20 cellular contexts compared by ENCODE assay signal in genomic region chr21:31914472-31914871, GRCh38.
"Had no signal": no experiment of that assay in that cellular context is flagged by ENCODE, and none has a peak within 500 bp of the region (broad histone marks: within the 10 kb centered on the region; RNA-seq: fewer than 3 reads in every experiment).

No MANE protein-coding gene starts in this region.

- H3K27ac Mint-ChIP-seq: activated naive CD4-positive, alpha-beta T cell treated with anti-CD3 and anti-CD28 coated beads, Interleukin-2, amount 50 U/mL, for 72 hours; activated T-helper 1 cell treated with anti-CD3 and anti-CD28 coated beads, Interleukin-12 subunit alpha, Interleukin-12 subunit beta, Interleukin-2, Interleukin-4 antibody, amounts not matched to agents 30 ng/mL and 10 ng/mL and 1 ng/mL, durations not matched to agents 14 hours and 24 hours and 36 hours; naive thymus-derived CD4-positive, alpha-beta T cell; T-helper 1 cell treated with Interleukin-12 subunit alpha and Interleukin-12 subunit beta and Interleukin-4 antibody, amounts not matched to agents 30 μg/mL and 1 μg/mL, for 36 hours had no signal

- H3K4me3 Mint-ChIP-seq: activated T-helper 1 cell treated with anti-CD3 and anti-CD28 coated beads, Interleukin-12 subunit alpha, Interleukin-12 subunit beta, Interleukin-2, Interleukin-4 antibody, amounts not matched to agents 30 ng/mL and 10 ng/mL and 1 ng/mL, durations not matched to agents 14 hours and 24 hours and 36 hours; naive thymus-derived CD4-positive, alpha-beta T cell; T-helper 1 cell treated with Interleukin-12 subunit alpha and Interleukin-12 subunit beta and Interleukin-4 antibody, amounts not matched to agents 30 μg/mL and 1 μg/mL, for 36 hours had no signal

- H3K9me3 Mint-ChIP-seq: activated naive CD4-positive, alpha-beta T cell treated with anti-CD3 and anti-CD28 coated beads, Interleukin-2, amount 50 U/mL, for 72 hours; activated T-helper 1 cell treated with anti-CD3 and anti-CD28 coated beads, Interleukin-12 subunit alpha, Interleukin-12 subunit beta, Interleukin-2, Interleukin-4 antibody, amounts not matched to agents 30 ng/mL and 10 ng/mL and 1 ng/mL, durations not matched to agents 14 hours and 24 hours and 36 hours; T-helper 1 cell treated with Interleukin-12 subunit alpha and Interleukin-12 subunit beta and Interleukin-4 antibody, amounts not matched to agents 30 μg/mL and 1 μg/mL, for 36 hours had no signal

- H3K27ac ChIP-seq: adrenal gland, left lung, neutrophil, parathyroid adenoma, spleen had no signal

- ATAC-seq: activated naive CD4-positive, alpha-beta T cell treated with anti-CD3 and anti-CD28 coated beads, Interleukin-2, amount 50 U/mL, for 72 hours; left lung; naive thymus-derived CD4-positive, alpha-beta T cell had no signal

- DNase-seq: activated CD4-positive, alpha-beta T cell treated with anti-CD3 and anti-CD28 coated beads for 1 hour; activated CD4-positive, alpha-beta T cell treated with anti-CD3 and anti-CD28 coated beads, Interleukin-2, amount 50 U/mL, for 4 hours; activated gamma-delta T cell treated with Interleukin-2 at 50 U/mL for 16 hours; adrenal gland; cerebellar nuclear complex; cortex of kidney; erythroblast; foreskin melanocyte; glutamatergic neuron; kidney; left lung; naive thymus-derived CD4-positive, alpha-beta T cell; spleen; stimulated activated CD8-positive, alpha-beta memory T cell treated with anti-CD3 and anti-CD28 coated beads, Interleukin-4, amount 100 ng/mL, for 48 hours; stimulated activated naive CD4-positive, alpha-beta T cell had no signal

- H3K4me3 ChIP-seq: adrenal gland, left lung, spleen had no signal

- H3K4me1 Mint-ChIP-seq: naive thymus-derived CD4-positive, alpha-beta T cell had no signal

- H3K36me3 Mint-ChIP-seq: activated naive CD4-positive, alpha-beta T cell treated with anti-CD3 and anti-CD28 coated beads, Interleukin-2, amount 50 U/mL, for 72 hours; naive thymus-derived CD4-positive, alpha-beta T cell had no signal
